Comparison of ENCODE assay signal across 18 cellular contexts in the genomic region with DNA sequence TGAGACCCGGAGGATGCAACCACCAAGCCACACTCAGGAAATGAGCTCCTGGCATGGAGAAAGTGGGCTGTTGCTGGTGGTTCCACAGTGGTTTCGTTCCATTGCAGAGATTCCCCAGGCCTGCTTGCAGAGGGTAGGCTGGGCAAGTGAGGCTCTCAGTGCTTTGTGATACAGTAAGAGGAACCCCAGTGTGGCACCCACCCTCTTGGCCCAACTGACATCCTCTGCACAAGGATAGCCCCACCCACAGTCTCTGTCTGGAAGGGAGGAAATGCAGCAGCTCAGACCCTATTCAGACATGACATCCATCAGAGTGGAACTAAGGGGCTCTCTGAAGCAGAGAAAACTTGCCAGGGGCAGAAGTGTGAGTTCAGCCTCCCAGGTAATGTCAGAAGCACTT.
"Had no signal": no experiment of that assay in that cellular context is flagged by ENCODE, and none has a peak within 500 bp of the region (broad histone marks: within the 10 kb centered on the region; RNA-seq: fewer than 3 reads in every experiment).

No MANE protein-coding gene starts in this region.

- DNase-seq: activated CD4-positive, alpha-beta T cell treated with anti-CD3 and anti-CD28 coated beads for 4 hours; activated CD8-positive, alpha-beta T cell treated with anti-CD3 and anti-CD28 coated beads for 36 hours; activated naive CD4-positive, alpha-beta T cell; activated naive CD8-positive, alpha-beta T cell treated with anti-CD3 and anti-CD28 coated beads, Interleukin-2, amount 50 U/mL, for 24 hours; cerebellar nuclear complex; effector memory CD8-positive, alpha-beta T cell; gastrocnemius medialis; heart right ventricle; left colon; stimulated activated CD4-positive, alpha-beta T cell treated with anti-CD3 and anti-CD28 coated beads, Interleukin-2, amount 100 ng/mL, for 48 hours; stimulated activated naive B cell treated with anti-CD40 and anti-IgM and Interleukin-4, amounts not matched to agents 10 μg/mL and 1 μg/mL and 100 μg/mL, for 72 hours; SW 1271; trophoblast cell had no signal

- H3K4me1 Mint-ChIP-seq: activated naive CD8-positive, alpha-beta T cell treated with anti-CD3 and anti-CD28 coated beads, Interleukin-2, amount 50 U/mL, for 24 hours had no signal

- H3K36me3 Mint-ChIP-seq: neural progenitor cell; stimulated activated naive B cell treated with anti-CD40 and anti-IgM and Interleukin-4, amounts not matched to agents 10 μg/mL and 1 μg/mL and 100 μg/mL, for 72 hours; WTC11 had no signal

- H3K9me3 ChIP-seq: gastrocnemius medialis, heart right ventricle had no signal

- H3K27ac Mint-ChIP-seq: activated CD8-positive, alpha-beta T cell treated with anti-CD3 and anti-CD28 coated beads for 36 hours; activated naive CD8-positive, alpha-beta T cell treated with anti-CD3 and anti-CD28 coated beads, Interleukin-2, amount 50 U/mL, for 24 hours; activated T-helper 1 cell treated with anti-CD3 and anti-CD28 coated beads, Interleukin-12 subunit alpha, Interleukin-12 subunit beta, Interleukin-2, Interleukin-4 antibody, amounts not matched to agents 30 ng/mL and 10 ng/mL and 1 ng/mL, durations not matched to agents 14 hours and 24 hours and 36 hours; dendritic cell treated with granulocyte-macrophage colony-stimulating factor and Interleukin-4, amounts not matched to agents 40 ng/mL and 50 ng/mL, for 4 days; effector memory CD8-positive, alpha-beta T cell; neural progenitor cell; stimulated activated naive B cell treated with anti-CD40 and anti-IgM and Interleukin-4, amounts not matched to agents 10 μg/mL and 1 μg/mL and 100 μg/mL, for 72 hours; WTC11 had no signal

- H3K4me3 Mint-ChIP-seq: activated CD8-positive, alpha-beta T cell treated with anti-CD3 and anti-CD28 coated beads for 36 hours; activated naive CD8-positive, alpha-beta T cell treated with anti-CD3 and anti-CD28 coated beads, Interleukin-2, amount 50 U/mL, for 24 hours; activated T-helper 1 cell treated with anti-CD3 and anti-CD28 coated beads, Interleukin-12 subunit alpha, Interleukin-12 subunit beta, Interleukin-2, Interleukin-4 antibody, amounts not matched to agents 30 ng/mL and 10 ng/mL and 1 ng/mL, durations not matched to agents 14 hours and 24 hours and 36 hours; dendritic cell treated with granulocyte-macrophage colony-stimulating factor and Interleukin-4, amounts not matched to agents 40 ng/mL and 50 ng/mL, for 4 days; effector memory CD8-positive, alpha-beta T cell; neural progenitor cell; stimulated activated naive B cell treated with anti-CD40 and anti-IgM and Interleukin-4, amounts not matched to agents 10 μg/mL and 1 μg/mL and 100 μg/mL, for 72 hours; WTC11 had no signal

- H3K4me1 ChIP-seq: gastrocnemius medialis, heart right ventricle, parathyroid adenoma had no signal

- H3K9me3 Mint-ChIP-seq: activated CD8-positive, alpha-beta T cell treated with anti-CD3 and anti-CD28 coated beads for 36 hours; activated naive CD8-positive, alpha-beta T cell treated with anti-CD3 and anti-CD28 coated beads, Interleukin-2, amount 50 U/mL, for 24 hours; activated T-helper 1 cell treated with anti-CD3 and anti-CD28 coated beads, Interleukin-12 subunit alpha, Interleukin-12 subunit beta, Interleukin-2, Interleukin-4 antibody, amounts not matched to agents 30 ng/mL and 10 ng/mL and 1 ng/mL, durations not matched to agents 14 hours and 24 hours and 36 hours; dendritic cell treated with granulocyte-macrophage colony-stimulating factor and Interleukin-4, amounts not matched to agents 40 ng/mL and 50 ng/mL, for 4 days; effector memory CD8-positive, alpha-beta T cell; stimulated activated naive B cell treated with anti-CD40 and anti-IgM and Interleukin-4, amounts not matched to agents 10 μg/mL and 1 μg/mL and 100 μg/mL, for 72 hours; WTC11 had no signal

- H3K4me3 ChIP-seq: gastrocnemius medialis, heart right ventricle, neural progenitor cell had no signal

- H3K27me3 ChIP-seq: gastrocnemius medialis, neural progenitor cell had no signal

- H3K36me3 ChIP-seq: gastrocnemius medialis, heart right ventricle, neural progenitor cell had no signal

- ATAC-seq: activated CD8-positive, alpha-beta T cell treated with anti-CD3 and anti-CD28 coated beads for 36 hours; activated naive CD8-positive, alpha-beta T cell treated with anti-CD3 and anti-CD28 coated beads, Interleukin-2, amount 50 U/mL, for 24 hours; effector memory CD8-positive, alpha-beta T cell; gastrocnemius medialis; heart right ventricle; left colon; WTC11 had no signal

- H3K27ac ChIP-seq: gastrocnemius medialis, heart right ventricle, neural progenitor cell, parathyroid adenoma had no signal
